In the genomic region with DNA sequence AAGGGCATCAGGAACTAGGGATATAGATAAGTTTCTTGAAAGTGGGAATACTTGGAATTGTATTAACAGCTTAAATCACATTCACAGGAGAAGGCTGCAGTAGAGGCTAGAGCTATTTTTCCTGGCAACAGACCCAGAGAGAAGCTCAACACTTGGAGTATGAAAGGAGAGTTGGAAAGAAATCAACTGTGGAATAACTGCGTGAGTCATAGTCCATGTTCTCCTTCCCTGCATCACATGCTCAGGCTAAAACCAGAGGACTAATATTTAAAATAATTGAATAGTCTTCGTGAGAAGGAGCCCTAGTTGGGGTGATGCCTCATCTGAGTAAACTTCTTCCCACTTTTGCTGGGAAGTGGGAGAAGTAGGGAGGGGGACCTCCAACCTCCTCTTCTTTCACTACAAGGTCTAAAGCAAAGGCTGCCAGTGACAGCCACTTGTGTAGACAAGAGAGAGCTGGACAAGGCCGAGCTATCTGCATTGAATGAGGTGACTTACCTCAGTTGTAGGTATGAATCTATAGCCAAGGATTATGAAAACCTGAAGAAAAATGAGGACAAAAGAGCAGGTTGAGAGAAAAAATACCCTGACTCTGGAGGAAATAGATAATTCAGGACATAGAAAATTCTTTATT, we compare ENCODE assay signal across 12 cellular contexts. TPM values are rescaled to one million over a fixed set of nuclear protein-coding genes. Genes with fewer than 3 reads are reported as not detected.
DNase-seq lines count a peak whose midpoint lies in the region; ATAC-seq and TF ChIP-seq lines count a peak whose summit lies in the region.
"Had no signal": no experiment of that assay in that cellular context is flagged by ENCODE, and none has a peak within 500 bp of the region (broad histone marks: within the 10 kb centered on the region; RNA-seq: fewer than 3 reads in every experiment).

No MANE protein-coding gene starts in this region.

- BruUV-seq in mammary epithelial cell (replicated peaks; lab: Mats Ljungman, UMichigan): no TSS peak

- H3K27ac ChIP-seq in mammary epithelial cell (ENCODE audit: insufficient read depth, low read depth, low read length): no peak overlapping the region
- H3K27ac ChIP-seq: WERI-Rb-1 had no signal

- H3K79me2 ChIP-seq in mammary epithelial cell (ENCODE audit: insufficient read depth, low read length): no peaks in the 10 kb centered on the region

- H3K4me1 ChIP-seq in mammary epithelial cell (ENCODE audit: insufficient read depth, low read length): peaks cover 46% of the 10 kb centered on the region

- CTCF ChIA-PET in mammary epithelial cell (lab: Charles Lee; ENCODE audit: low non-redundant PET): interaction anchor here (0.6 kb wide), 1 partner anchor 47 kb away, joined by 3 read pairs; no protein-coding TSS in a partner anchor

- H3K27ac Mint-ChIP-seq in HFFc6: peak overlapping the region; percentile 86
- H3K27ac Mint-ChIP-seq: activated naive CD8-positive, alpha-beta T cell treated with anti-CD3 and anti-CD28 coated beads for 36 hours; immature natural killer cell had no signal

- H2AFZ ChIP-seq in mammary epithelial cell (ENCODE audit: low read depth, low read length): peak overlapping the region; percentile 54

- no peaks in the 10 kb centered on the region for H3K36me3 ChIP-seq in mammary epithelial cell (ENCODE audit: insufficient read depth, low read length)
- H3K36me3 ChIP-seq: WERI-Rb-1 had no signal

- no peaks in the 10 kb centered on the region for H3K9me3 ChIP-seq in mammary epithelial cell (replicated peaks; ENCODE audit: insufficient read depth, low read length)

- intact Hi-C loops in mammary epithelial cell (cut with micrococcal nuclease): no loop called here

- no peaks in the 10 kb centered on the region for H3K9me3 Mint-ChIP-seq in HFFc6
- H3K9me3 Mint-ChIP-seq: activated naive CD8-positive, alpha-beta T cell treated with anti-CD3 and anti-CD28 coated beads for 36 hours; immature natural killer cell had no signal

- TF ChIP-seq CTCF in HFFc6 (IDR thresholded peaks at IDR 0.05) (no peak), mammary epithelial cell (conservative IDR thresholded peaks at IDR 0.05 in 1 of 2, IDR thresholded peaks at IDR 0.05 in 1 of 2; ENCODE audit: extremely low read depth in 1 of 2, insufficient read depth in 1 of 2, low read depth in 1 of 2, low read length in 2 of 2) (no peak)

- DNase-seq in HFFc6 (peak; percentile 94), mammary epithelial cell (peak; percentile 88), iPS-NIHi11 (ENCODE audit: low spot score) (peak; percentile 23), smooth muscle cell of the brain vasculature (ENCODE audit: low read depth, low spot score) (peak; percentile 80), GF-D8 (lab: John Stamatoyannopoulos, UW) (no peak), NCI-H1694 treated with DMSO at 0.1 percent for 48 hours (lab: John Stamatoyannopoulos, UW) (no peak)
- DNase-seq: activated naive CD8-positive, alpha-beta T cell treated with anti-CD3 and anti-CD28 coated beads for 36 hours; immature natural killer cell; NCI-H2171 treated with DMSO at 0.1 percent for 48 hours; WERI-Rb-1 had no signal

- 33% methylated on average over 3 of the region's 3 CpGs for WGBS in mammary epithelial cell (ENCODE audit: low coverage, missing lambda C conversion rate)

- H3K36me3 Mint-ChIP-seq in HFFc6 (ENCODE audit: low read depth): peaks cover 13% of the 10 kb centered on the region

- H3K27me3 Mint-ChIP-seq in HFFc6 (ENCODE audit: insufficient read depth): no peaks in the 10 kb centered on the region; the same call in none of the 2 replicates
- H3K27me3 Mint-ChIP-seq: activated naive CD8-positive, alpha-beta T cell treated with anti-CD3 and anti-CD28 coated beads for 36 hours had no signal

- dilution Hi-C loops in mammary epithelial cell (cut with HindIII; ENCODE audit: low sequenced_read_pairs): no loop called here

- no peaks in the 10 kb centered on the region for H4K20me1 ChIP-seq in mammary epithelial cell (ENCODE audit: insufficient read depth, low read length)

- peak overlapping the region; percentile 44 for H3K4me2 ChIP-seq in mammary epithelial cell (ENCODE audit: insufficient read depth, low read depth, low read length)

- H3K27me3 ChIP-seq in mammary epithelial cell (ENCODE audit: insufficient read depth, low read length): no peaks in the 10 kb centered on the region

- in situ Hi-C loops in mammary epithelial cell (cut with MboI; ENCODE audit: low sequenced_read_pairs in 2 of 2): no loop called here

- peak overlapping the region; percentile 30 for H3K4me3 Mint-ChIP-seq in HFFc6
- H3K4me3 Mint-ChIP-seq: activated naive CD8-positive, alpha-beta T cell treated with anti-CD3 and anti-CD28 coated beads for 36 hours; immature natural killer cell had no signal

- H3K4me1 Mint-ChIP-seq in HFFc6 (ENCODE audit: low read depth): peaks cover 58% of the 10 kb centered on the region

- ATAC-seq in GM21576 (IDR thresholded peaks at IDR 0.05; ENCODE audit: unreplicated experiment): no peak
- no peak for ATAC-seq in GM21723 (IDR thresholded peaks at IDR 0.05; ENCODE audit: unreplicated experiment)

- H3K9ac ChIP-seq in mammary epithelial cell (ENCODE audit: insufficient read depth, low read length): no peak overlapping the region

- H3K4me3 ChIP-seq in mammary epithelial cell (replicated peaks in 1 of 3; ENCODE audit: insufficient read depth in 1 of 3, low read depth in 2 of 3, low read length in 3 of 3): no peak overlapping the region

RNA-seq across cellular contexts. Expression of gene DYRK2, which starts 32.7 kb away (rescaled TPM):
- total RNA-seq in HFFc6 (2021; fragmentation: NEBNext Ultra II Directional; extraction: Animal tissue kit (Norgen Biotek cat#: 25700)): 10 to 100 TPM; 30.4 to 40.1 (median 31.6) TPM
- total RNA-seq in mammary epithelial cell: 10 to 100 TPM; 17.8 to 25.8 TPM
- polyA plus RNA-seq in mammary epithelial cell: 16.3 TPM
- 43.1 TPM for polyA minus RNA-seq in mammary epithelial cell

Comparison
In these comparisons a context has a peak if more than half of its experiments do, and no peak if none do; other contexts are left out.
1. DNase-seq: peak in HFFc6 (single experiment), mammary epithelial cell (single experiment), iPS-NIHi11 (single experiment) and smooth muscle cell of the brain vasculature (single experiment); none in GF-D8 (single experiment) and NCI-H1694 treated with DMSO at 0.1 percent for 48 hours (single experiment).